1 cellular context compared by ENCODE assay signal in the genomic region with DNA sequence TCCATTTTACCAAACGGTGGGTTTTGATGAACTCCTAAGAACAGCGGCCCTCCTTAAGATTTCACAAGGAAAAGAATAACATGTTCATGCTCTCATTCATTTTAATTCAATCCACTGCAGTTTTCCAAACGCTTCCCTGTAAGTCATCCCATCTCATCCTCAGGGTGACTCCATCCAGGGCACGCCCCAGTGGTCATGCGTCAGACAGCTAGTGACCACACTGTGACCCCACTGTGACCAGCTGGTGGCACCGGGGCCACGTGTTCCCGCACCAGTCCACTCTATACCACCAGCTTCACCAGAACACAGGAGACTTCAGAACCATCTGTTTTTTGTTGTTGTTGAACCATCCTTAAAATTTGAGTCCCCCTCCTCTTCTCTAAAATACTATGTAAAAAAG.
TF ChIP-seq lines count a peak whose summit lies in the region.

No MANE protein-coding gene starts in this region.

TF ChIP-seq in HepG2, 621 proteins besides CTCF, POLR2A, EP300 and RAD21:
- TF ChIP-seq, protein P1, sequence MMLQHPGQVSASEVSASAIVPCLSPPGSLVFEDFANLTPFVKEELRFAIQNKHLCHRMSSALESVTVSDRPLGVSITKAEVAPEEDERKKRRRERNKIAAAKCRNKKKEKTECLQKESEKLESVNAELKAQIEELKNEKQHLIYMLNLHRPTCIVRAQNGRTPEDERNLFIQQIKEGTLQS (CRISPR knock-in tag; IDR thresholded peaks at IDR 0.05) = no peak
